In genomic region chr1:89089962-89090361, GRCh38 we compare ENCODE assay signal across 25 cellular contexts.
"Had no signal": no experiment of that assay in that cellular context is flagged by ENCODE, and none has a peak within 500 bp of the region (broad histone marks: within the 10 kb centered on the region; RNA-seq: fewer than 3 reads in every experiment).

No MANE protein-coding gene starts in this region.

- H3K27me3 Mint-ChIP-seq: effector memory CD8-positive, alpha-beta T cell; memory B cell; T-cell had no signal

- H3K27ac Mint-ChIP-seq: activated naive CD4-positive, alpha-beta T cell treated with anti-CD3 and anti-CD28 coated beads, Interleukin-2, amount 10 ng/mL, durations not matched to agents 7 days and 5 days; brain; effector memory CD8-positive, alpha-beta T cell; memory B cell; nephron progenitor cell; T-cell; T-helper 2 cell treated with Interferon-gamma antibody and Interleukin-4, amounts not matched to agents 5 μg/mL and 100 μg/mL, for 36 hours had no signal

- H3K36me3 ChIP-seq: esophagus muscularis mucosa, heart right ventricle, pancreas, right atrium auricular region, thyroid gland, WERI-Rb-1 had no signal

- DNase-seq: activated CD4-positive, CD25-positive, alpha-beta regulatory T cell treated with anti-CD3 and anti-CD28 coated beads, Interleukin-2, amount 50 U/mL, for 72 hours; activated CD8-positive, alpha-beta memory T cell treated with anti-CD3 and anti-CD28 coated beads, Interleukin-2, amount 50 U/mL, for 48 hours; activated effector memory CD4-positive, alpha-beta T cell treated with anti-CD3 and anti-CD28 coated beads, Interleukin-2, amount 50 U/mL, for 16 hours; activated naive CD4-positive, alpha-beta T cell treated with anti-CD3 and anti-CD28 coated beads, Interleukin-2, amount 10 ng/mL, durations not matched to agents 7 days and 5 days; activated T-cell treated with anti-CD3 and anti-CD28 coated beads, Interleukin-2, amount 50 U/mL, for 48 hours; aorta; dorsolateral prefrontal cortex; effector memory CD8-positive, alpha-beta T cell; heart right ventricle; left colon; nephron progenitor cell; pancreas; psoas muscle; stimulated activated CD4-positive, alpha-beta T cell treated with anti-CD3 and anti-CD28 coated beads, Interleukin-12 subunit alpha, Interleukin-12 subunit beta, amount 100 ng/mL, for 4 hours; stimulated activated CD4-positive, alpha-beta T cell treated with anti-CD3 and anti-CD28 coated beads, Interleukin-4, amount 100 ng/mL, for 4 hours; stimulated activated naive CD8-positive, alpha-beta T cell treated with anti-CD3 and anti-CD28 coated beads, Interleukin-15, Interleukin-2, amounts not matched to agents 100 U/mL and 50 U/mL, for 24 hours; substantia nigra; T-cell; thyroid gland; WERI-Rb-1 had no signal

- H3K27ac ChIP-seq: dorsolateral prefrontal cortex, esophagus muscularis mucosa, heart right ventricle, pancreas, psoas muscle, right atrium auricular region, thyroid gland, WERI-Rb-1 had no signal

- ATAC-seq: effector memory CD8-positive, alpha-beta T cell; heart right ventricle; left colon; pancreas; psoas muscle; stimulated activated naive CD8-positive, alpha-beta T cell treated with anti-CD3 and anti-CD28 coated beads, Interleukin-15, Interleukin-2, amounts not matched to agents 100 U/mL and 50 U/mL, for 24 hours; T-cell had no signal

- H3K4me3 ChIP-seq: dorsolateral prefrontal cortex, esophagus muscularis mucosa, heart right ventricle, pancreas, psoas muscle, right atrium auricular region, thyroid gland had no signal

- H3K4me3 Mint-ChIP-seq: activated naive CD4-positive, alpha-beta T cell treated with anti-CD3 and anti-CD28 coated beads, Interleukin-2, amount 10 ng/mL, durations not matched to agents 7 days and 5 days; brain; effector memory CD8-positive, alpha-beta T cell; memory B cell; nephron progenitor cell; T-cell; T-helper 2 cell treated with Interferon-gamma antibody and Interleukin-4, amounts not matched to agents 5 μg/mL and 100 μg/mL, for 36 hours had no signal

- H3K4me1 ChIP-seq: esophagus muscularis mucosa, heart right ventricle, pancreas, psoas muscle, right atrium auricular region, thyroid gland had no signal

- H3K9me3 ChIP-seq: esophagus muscularis mucosa, heart right ventricle, pancreas, psoas muscle, thyroid gland had no signal

- H3K9me3 Mint-ChIP-seq: activated naive CD4-positive, alpha-beta T cell treated with anti-CD3 and anti-CD28 coated beads, Interleukin-2, amount 10 ng/mL, durations not matched to agents 7 days and 5 days; brain; effector memory CD8-positive, alpha-beta T cell; memory B cell; nephron progenitor cell; T-cell had no signal

- H3K4me1 Mint-ChIP-seq: memory B cell, nephron progenitor cell, T-cell had no signal

- H3K36me3 Mint-ChIP-seq: activated naive CD4-positive, alpha-beta T cell treated with anti-CD3 and anti-CD28 coated beads, Interleukin-2, amount 10 ng/mL, durations not matched to agents 7 days and 5 days; brain; memory B cell; T-cell had no signal

- H3K27me3 ChIP-seq: dorsolateral prefrontal cortex, esophagus muscularis mucosa, heart right ventricle, pancreas, right atrium auricular region, thyroid gland had no signal
